7 cellular contexts compared by ENCODE assay signal in genomic region chr2:219207884-219208740, GRCh38. TPM values are rescaled to one million over a fixed set of nuclear protein-coding genes. Genes with fewer than 3 reads are reported as not detected.
DNase-seq lines count a peak whose midpoint lies in the region; ATAC-seq and FAIRE-seq lines count a peak whose summit lies in the region.

No MANE protein-coding gene starts in this region.

- H3K9me3 ChIP-seq in GM23248 (ENCODE audit: low read depth) (no peaks in the 10 kb centered on the region), esophagus (ENCODE audit: control insufficient read depth in 2 of 2, insufficient read depth in 1 of 2, low read depth in 1 of 2, low read length in 1 of 2) (no peaks in the 10 kb centered on the region)

- DNase-seq in GM23248 (peak; percentile 30), RCC 7860 (ENCODE audit: low spot score) (peak; percentile 14), skeletal muscle cell (ENCODE audit: low read depth) (no peak), NCI-H748 treated with DMSO at 0.1 percent for 48 hours (lab: John Stamatoyannopoulos, UW) (no peak), HTR-8/SVneo (ENCODE audit: insufficient read length, low spot score) (no peak)

- H3K9me2 ChIP-seq in GM23248 (ENCODE audit: insufficient read depth) = no peaks in the 10 kb centered on the region

- H3K27ac ChIP-seq in GM23248 = peak overlapping the region; percentile 69
- H3K27ac ChIP-seq in esophagus (ENCODE audit: low read depth in 2 of 2, low read length in 1 of 2) = peak overlapping the region; percentile 98

- H3K36me3 ChIP-seq in GM23248 (ENCODE audit: low read depth) = no peaks in the 10 kb centered on the region
- peaks cover 5 to 35% of the 10 kb centered on the region in 2 donors for H3K36me3 ChIP-seq in esophagus (ENCODE audit: control insufficient read depth in 2 of 2, insufficient read depth in 2 of 2, low read length in 1 of 2)

- H3K4me2 ChIP-seq in GM23248 (ENCODE audit: unreplicated experiment) = peak overlapping the region; percentile 93

- peak overlapping the region; percentile 77 for H3K9ac ChIP-seq in GM23248

- peaks cover 17% of the 10 kb centered on the region for H3F3A ChIP-seq in GM23248 (ENCODE audit: insufficient read depth)

- H3K27me3 ChIP-seq in GM23248 (replicated peaks; ENCODE audit: insufficient read depth) (no peaks in the 10 kb centered on the region), esophagus (ENCODE audit: control insufficient read depth in 1 of 2, insufficient read depth in 2 of 2, low read length in 2 of 2) (no peaks in the 10 kb centered on the region)

- WGBS in GM23248 (ENCODE audit: low coverage in 1 of 2, low lambda C conversion rate in 2 of 2, missing lambda C conversion rate in 2 of 2), 2 experiments = 88 to 90% methylated on average over 17 of the region's 17 CpGs
- WGBS in esophagus, 2 donors = 57 to 71% methylated on average over 17 of the region's 17 CpGs

- in situ Hi-C loops in GM23248 (cut with MboI) = no loop called here

- H3K4me1 ChIP-seq in GM23248 (ENCODE audit: insufficient read depth) (peaks cover 11% of the 10 kb centered on the region; the same call in 1 of the 2 replicates), esophagus (ENCODE audit: control insufficient read depth in 2 of 2, insufficient read depth in 2 of 2, low read length in 1 of 2) (peaks cover 0 to 13% of the 10 kb centered on the region in 2 donors)

- FAIRE-seq in RCC 7860 (lab: Jason Lieb, UNC) (no peak), HTR-8/SVneo (lab: Jason Lieb, UNC) (no peak)

- ATAC-seq in HG03135 (IDR thresholded peaks at IDR 0.05; ENCODE audit: unreplicated experiment) = no peak

- H3K4me3 ChIP-seq in GM23248 = peak overlapping the region; percentile 78
- H3K4me3 ChIP-seq in esophagus (ENCODE audit: low read depth in 1 of 2, low read length in 2 of 2) = peak overlapping the region; percentile 71 to 75
- H3K4me3 ChIP-seq in skeletal muscle cell (ENCODE audit: low read depth, low read length) = peak overlapping the region; percentile 64

- no peak overlapping the region for H2AFZ ChIP-seq in GM23248

- H3K79me2 ChIP-seq in GM23248 (ENCODE audit: insufficient read depth) = 0 out of 2 replicates have a peak, but pooled peaks cover 3% of the 10 kb centered on the region

- H4K20me1 ChIP-seq in GM23248 (ENCODE audit: insufficient read depth) = no peaks in the 10 kb centered on the region

RNA-seq across cellular contexts. Expression of gene ZFAND2B, which starts 1.5 kb away (rescaled TPM):
- 39.3 and 42.4 TPM in 2 replicates for total RNA-seq in GM23248 (2014; rRNA removed; shearing (Covaris generic))
- polyA plus RNA-seq in GM23248 (2016; fragmentation: Nextera tagmentation; extraction: Ambion mirVana) = 36.0 and 38.9 TPM in 2 replicates
- 10 to 100 TPM; 45.2 to 53.6 TPM for polyA plus RNA-seq in esophagus

RNA-seq across cellular contexts. Expression of gene ABCB6, which starts 10.6 kb away (rescaled TPM):
- total RNA-seq in GM23248 (2014; rRNA removed; shearing (Covaris generic)) = 25.3 and 35.7 TPM in 2 replicates
- polyA plus RNA-seq in GM23248 (2016; fragmentation: Nextera tagmentation; extraction: Ambion mirVana) (21.8 TPM in 2 replicates), esophagus (10 to 100 TPM; 24.5 to 45.2 TPM)

RNA-seq across cellular contexts. Expression of gene ATG9A, which starts 21.3 kb away (rescaled TPM):
- total RNA-seq in GM23248 (2014; rRNA removed; shearing (Covaris generic)) = 84.4 and 97.3 TPM in 2 replicates
- polyA plus RNA-seq in GM23248 (2016; fragmentation: Nextera tagmentation; extraction: Ambion mirVana) (68.5 and 72.6 TPM in 2 replicates), esophagus (10 to 100 TPM; 20.8 to 28.4 TPM)

RNA-seq across cellular contexts. Expression of gene ANKZF1, which starts 21.5 kb away (rescaled TPM):
- 27.8 and 32.6 TPM in 2 replicates for total RNA-seq in GM23248 (2014; rRNA removed; shearing (Covaris generic))
- 26.8 and 31.5 TPM in 2 replicates for polyA plus RNA-seq in GM23248 (2016; fragmentation: Nextera tagmentation; extraction: Ambion mirVana)
- polyA plus RNA-seq in esophagus = 10 to 100 TPM; 20.4 to 40.7 TPM

RNA-seq across cellular contexts. Expression of gene RETREG2, which starts 30.0 kb away (rescaled TPM):
- total RNA-seq in GM23248 (2014; rRNA removed; shearing (Covaris generic)) = 98.9 and 120 TPM in 2 replicates
- polyA plus RNA-seq in GM23248 (2016; fragmentation: Nextera tagmentation; extraction: Ambion mirVana) (20.7 and 21.5 TPM in 2 replicates), esophagus (10 to 100 TPM; 28.4 to 38.6 TPM)

Comparison
In these comparisons a context has a peak if more than half of its experiments do, and no peak if none do; other contexts are left out.
1. DNase-seq: peak in GM23248 (single experiment) and RCC 7860 (single experiment); none in skeletal muscle cell (single experiment), NCI-H748 treated with DMSO at 0.1 percent for 48 hours (single experiment) and HTR-8/SVneo (single experiment).
2. Peak in every context shown above with its lines, with median percentiles within 50 percentile points of each other: H3K4me3 ChIP-seq.